Comparison of ENCODE assay signal across 7 cellular contexts in genomic region chr4:48905363-48906015, GRCh38. TPM values are rescaled to one million over a fixed set of nuclear protein-coding genes. Genes with fewer than 3 reads are reported as not detected.
DNase-seq lines count a peak whose midpoint lies in the region; ATAC-seq and TF ChIP-seq lines count a peak whose summit lies in the region.

No MANE protein-coding gene starts in this region.

- H3K9me3 ChIP-seq in GM23248 (ENCODE audit: low read depth): no peaks in the 10 kb centered on the region

- 92 to 95% methylated on average over 9 of the region's 9 CpGs for WGBS in GM23248 (ENCODE audit: low coverage in 1 of 2, low lambda C conversion rate in 2 of 2, missing lambda C conversion rate in 2 of 2), 2 experiments

- peak overlapping the region; percentile 65 for H3K4me2 ChIP-seq in GM23248 (ENCODE audit: unreplicated experiment)

- H3K4me3 ChIP-seq in GM23248 (peak overlapping the region; percentile 74; the same call in 1 of the 2 replicates), retinal pigment epithelial cell (ENCODE audit: low read length) (peak overlapping the region; percentile 83)

- no peaks in the 10 kb centered on the region for H4K20me1 ChIP-seq in GM23248 (ENCODE audit: insufficient read depth)

- H3K9ac ChIP-seq in GM23248: no peak overlapping the region

- H3K27me3 ChIP-seq in GM23248 (replicated peaks; ENCODE audit: insufficient read depth): no peaks in the 10 kb centered on the region

- H2AFZ ChIP-seq in GM23248: no peak overlapping the region

- TF ChIP-seq CTCF in retinal pigment epithelial cell (conservative IDR thresholded peaks at IDR 0.05; ENCODE audit: low read depth, low read length) (peak; percentile 44), omental fat pad (IDR thresholded peaks at IDR 0.05) (no peak)

- peaks cover 12% of the 10 kb centered on the region for H3F3A ChIP-seq in GM23248 (ENCODE audit: insufficient read depth)

- ATAC-seq in omental fat pad (ENCODE audit: low FRiP score) (no peak), esophagus mucosa (no peak)

- no peaks in the 10 kb centered on the region for H3K36me3 ChIP-seq in GM23248 (ENCODE audit: low read depth)

- H3K9me2 ChIP-seq in GM23248 (ENCODE audit: insufficient read depth): no peaks in the 10 kb centered on the region

- in situ Hi-C loops in GM23248 (cut with MboI): no loop called here

- peaks cover 16% of the 10 kb centered on the region for H3K4me1 ChIP-seq in GM23248 (ENCODE audit: insufficient read depth)

- H3K27ac ChIP-seq in GM23248: no peak overlapping the region

- H3K79me2 ChIP-seq in GM23248 (ENCODE audit: insufficient read depth): no peaks in the 10 kb centered on the region

- DNase-seq in GM23248: peak; percentile 58
- peak; percentile 91 for DNase-seq in RKO (ENCODE audit: low spot score)
- peak; percentile 37 for DNase-seq in fibroblast of peridontal ligament (ENCODE audit: extremely low read depth)
- DNase-seq in retinal pigment epithelial cell (ENCODE audit: low read depth): peak; percentile 54
- DNase-seq in NCI-H2171 treated with DMSO at 0.1 percent for 48 hours (lab: John Stamatoyannopoulos, UW): no peak
- DNase-seq in omental fat pad (ENCODE audit: low spot score): no peak

RNA-seq across cellular contexts. Expression of gene OCIAD2, which starts 1.1 kb away (rescaled TPM):
- 1.1 and 1.7 TPM in 2 replicates for total RNA-seq in GM23248 (2014; rRNA removed; shearing (Covaris generic))
- polyA plus RNA-seq in GM23248 (2016; fragmentation: Nextera tagmentation; extraction: Ambion mirVana): 35.0 TPM in 2 replicates
- total RNA-seq in omental fat pad (10 to 100 TPM in 1 of 4 donors, 1 to 10 TPM in 3; 2.8 to 24.3 (median 4.5) TPM), esophagus mucosa (32.8 TPM)

Comparison
In these comparisons a context has a peak if more than half of its experiments do, and no peak if none do; other contexts are left out.
1. DNase-seq: peak in GM23248 (single experiment), RKO (single experiment), fibroblast of peridontal ligament (single experiment) and retinal pigment epithelial cell (single experiment); none in NCI-H2171 treated with DMSO at 0.1 percent for 48 hours (single experiment) and omental fat pad (single experiment).